Comparison of ENCODE assay signal across 11 cellular contexts in genomic region chr3:183844606-183845005, GRCh38.
DNase-seq lines count a peak whose midpoint lies in the region; ATAC-seq and TF ChIP-seq lines count a peak whose summit lies in the region.
"Had no signal": no experiment of that assay in that cellular context is flagged by ENCODE, and none has a peak within 500 bp of the region (broad histone marks: within the 10 kb centered on the region; RNA-seq: fewer than 3 reads in every experiment).

No MANE protein-coding gene starts in this region.

- no peak overlapping the region for H3K27ac ChIP-seq in WERI-Rb-1

- in situ Hi-C loops in astrocyte of the spinal cord (cut with HindIII; ENCODE audit: low sequenced_read_pairs), result no loop called here

- no peaks in the 10 kb centered on the region for H3K27me3 ChIP-seq in WERI-Rb-1 (ENCODE audit: insufficient read depth, low read depth, severe bottlenecking)

- H3K36me3 ChIP-seq in WERI-Rb-1, result peaks cover 53% of the 10 kb centered on the region

- no peak for TF ChIP-seq CTCF in AG09319 (IDR thresholded peaks at IDR 0.05; ENCODE audit: low read depth, low read length)
- no peak for TF ChIP-seq CTCF in astrocyte of the spinal cord (IDR thresholded peaks at IDR 0.05; ENCODE audit: low read depth, low read length)
- TF ChIP-seq CTCF in WERI-Rb-1 (IDR thresholded peaks at IDR 0.05; ENCODE audit: low read depth, low read length), result no peak

- peak; percentile 44 for DNase-seq in AG09319 (ENCODE audit: extremely low read depth, low read depth)
- peak; percentile 65 for DNase-seq in HS-5 (ENCODE audit: low read depth)
- DNase-seq in astrocyte of the spinal cord (ENCODE audit: low read depth, low spot score), result peak; percentile 75
- DNase-seq in kidney tubule cell (ENCODE audit: low spot score), result peak; percentile 56
- DNase-seq in WERI-Rb-1, result no peak
- no peak for DNase-seq in activated CD4-positive, CD25-positive, alpha-beta regulatory T cell treated with anti-CD3 and anti-CD28 coated beads, Interleukin-2, amount 50 U/mL, for 72 hours
- DNase-seq in Ammon's horn (ENCODE audit: low spot score), result no peak
- DNase-seq: activated CD8-positive, alpha-beta memory T cell treated with anti-CD3 and anti-CD28 coated beads for 24 hours; DMS153; NCI-H2107 had no signal

- H3K4me3 ChIP-seq in astrocyte of the spinal cord (ENCODE audit: low read depth, low read length) (no peak overlapping the region), WERI-Rb-1 (ENCODE audit: low read depth, low read length) (no peak overlapping the region)

- H3K9me3 ChIP-seq in WERI-Rb-1 (ENCODE audit: severe bottlenecking), result no peaks in the 10 kb centered on the region

- no peak for ATAC-seq in GM21515 (IDR thresholded peaks at IDR 0.05; ENCODE audit: unreplicated experiment)

Comparison
In these comparisons a context has a peak if more than half of its experiments do, and no peak if none do; other contexts are left out.
1. DNase-seq: peak in AG09319 (single experiment), HS-5 (single experiment), astrocyte of the spinal cord (single experiment) and kidney tubule cell (single experiment); none in WERI-Rb-1 (single experiment), activated CD4-positive, CD25-positive, alpha-beta regulatory T cell treated with anti-CD3 and anti-CD28 coated beads, Interleukin-2, amount 50 U/mL, for 72 hours (single experiment) and Ammon's horn (single experiment).